ENCODE assay signal across 18 cellular contexts in the genomic region with DNA sequence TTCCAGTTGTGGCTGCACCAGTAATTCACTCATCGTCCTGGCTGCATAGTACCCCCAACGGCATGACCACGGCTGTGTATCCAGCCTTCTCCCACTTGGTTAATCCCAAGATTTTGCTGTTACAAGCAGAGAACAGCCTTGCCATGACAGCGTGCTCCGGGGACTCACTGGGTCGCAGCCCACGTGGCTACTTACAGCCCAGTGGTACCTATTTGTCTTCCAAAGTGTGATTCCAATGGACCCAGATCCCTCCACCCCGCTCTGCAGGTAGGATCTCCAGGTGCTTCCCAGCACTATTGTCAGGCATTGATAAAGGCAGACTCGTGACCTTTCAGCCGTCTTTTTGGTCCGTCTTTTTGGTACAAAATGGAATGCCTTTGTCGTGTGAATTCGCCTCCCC.
DNase-seq lines count a peak whose midpoint lies in the region; ATAC-seq and TF ChIP-seq lines count a peak whose summit lies in the region.
"Had no signal": no experiment of that assay in that cellular context is flagged by ENCODE, and none has a peak within 500 bp of the region (broad histone marks: within the 10 kb centered on the region; RNA-seq: fewer than 3 reads in every experiment).

No MANE protein-coding gene starts in this region.

- H3K36me3 Mint-ChIP-seq in activated CD4-positive, alpha-beta memory T cell treated with anti-CD3 and anti-CD28 coated beads for 36 hours = no peaks in the 10 kb centered on the region
- H3K36me3 Mint-ChIP-seq in naive thymus-derived CD4-positive, alpha-beta T cell = no peaks in the 10 kb centered on the region
- H3K36me3 Mint-ChIP-seq: CD14-positive monocyte had no signal

- intact Hi-C loops in ascending aorta (cut with DNase I) = no loop called here
- intact Hi-C loops in lower lobe of right lung (cut with DNase I) = no loop called here
- intact Hi-C loops in activated CD4-positive, alpha-beta memory T cell treated with anti-CD3 and anti-CD28 coated beads for 36 hours (cut with micrococcal nuclease) = no loop called here
- intact Hi-C loops in naive thymus-derived CD4-positive, alpha-beta T cell (cut with micrococcal nuclease) = no loop called here

- H3K27me3 ChIP-seq in ascending aorta = no peaks in the 10 kb centered on the region
- peaks cover 4% of the 10 kb centered on the region for H3K27me3 ChIP-seq in lower lobe of right lung (ENCODE audit: low read depth)
- no peaks in the 10 kb centered on the region for H3K27me3 ChIP-seq in thoracic aorta (replicated peaks; ENCODE audit: insufficient read depth)
- H3K27me3 ChIP-seq in naive thymus-derived CD4-positive, alpha-beta T cell (ENCODE audit: control insufficient read depth in 2 of 2, insufficient read depth in 2 of 2, low read length in 2 of 2) = no peaks in the 10 kb centered on the region

- H3K9me3 Mint-ChIP-seq in activated CD4-positive, alpha-beta memory T cell treated with anti-CD3 and anti-CD28 coated beads for 36 hours = peaks cover 7% of the 10 kb centered on the region
- H3K9me3 Mint-ChIP-seq in naive thymus-derived CD4-positive, alpha-beta T cell = peaks cover 0 to 8% (median 0%) of the 10 kb centered on the region in 11 donors

- DNase-seq in activated naive CD4-positive, alpha-beta T cell treated with anti-CD3 and anti-CD28 coated beads, Interleukin-2, amount 50 U/mL, for 16 hours = peak; percentile 3
- no peak for DNase-seq in activated naive CD4-positive, alpha-beta T cell treated with Interleukin-2 at 50 U/mL for 16 hours
- no peak for DNase-seq in ascending aorta (ENCODE audit: low spot score in 2 of 2)
- DNase-seq in lower lobe of right lung = peak; percentile 14
- no peak for DNase-seq in thoracic aorta (ENCODE audit: low spot score)
- DNase-seq in stimulated activated CD4-positive, alpha-beta T cell treated with anti-CD3 and anti-CD28 coated beads, Interleukin-12 subunit alpha, Interleukin-12 subunit beta, amount 100 ng/mL, for 4 hours = no peak
- DNase-seq in activated CD4-positive, alpha-beta memory T cell treated with anti-CD3 and anti-CD28 coated beads for 36 hours = no peak
- DNase-seq in naive thymus-derived CD4-positive, alpha-beta T cell = no peak
- DNase-seq: DMS79 treated with DMSO at 0.1 percent for 48 hours, KG1, NCI-H1417, NCI-H187, NCI-H2227 treated with DMSO at 0.1 percent for 48 hours, NCI-H510A treated with DMSO at 0.1 percent for 48 hours, NCI-H774 had no signal

- H3K36me3 ChIP-seq in ascending aorta (no peaks in the 10 kb centered on the region), lower lobe of right lung (no peaks in the 10 kb centered on the region), thoracic aorta (no peaks in the 10 kb centered on the region)
- H3K36me3 ChIP-seq in naive thymus-derived CD4-positive, alpha-beta T cell (ENCODE audit: control insufficient read depth in 2 of 3, insufficient read depth in 3 of 3, low read length in 3 of 3) = no peaks in the 10 kb centered on the region

- ATAC-seq in lower lobe of right lung = no peak
- no peak for ATAC-seq in thoracic aorta (ENCODE audit: insufficient number of reproducible peaks, low FRiP score, low read depth)
- no peak for ATAC-seq in naive thymus-derived CD4-positive, alpha-beta T cell
- ATAC-seq: HepG2 had no signal

- no peak overlapping the region for H3K27ac Mint-ChIP-seq in activated CD4-positive, alpha-beta memory T cell treated with anti-CD3 and anti-CD28 coated beads for 36 hours
- no peak overlapping the region for H3K27ac Mint-ChIP-seq in naive thymus-derived CD4-positive, alpha-beta T cell
- H3K27ac Mint-ChIP-seq: CD14-positive monocyte had no signal

- H3K4me3 ChIP-seq in ascending aorta = no peak overlapping the region
- H3K4me3 ChIP-seq in lower lobe of right lung = no peak overlapping the region
- H3K4me3 ChIP-seq in thoracic aorta = no peak overlapping the region
- H3K4me3 ChIP-seq in naive thymus-derived CD4-positive, alpha-beta T cell (ENCODE audit: low read length) = no peak overlapping the region

- H3K4me1 ChIP-seq in ascending aorta (peaks cover 0 to 21% of the 10 kb centered on the region in 2 donors), lower lobe of right lung (peaks cover 10% of the 10 kb centered on the region), thoracic aorta (ENCODE audit: control insufficient read depth in 1 of 2, low read depth in 2 of 2) (peaks cover 11 to 20% of the 10 kb centered on the region in 2 donors)
- no peaks in the 10 kb centered on the region for H3K4me1 ChIP-seq in naive thymus-derived CD4-positive, alpha-beta T cell (ENCODE audit: control insufficient read depth in 2 of 2, insufficient read depth in 2 of 2, low read length in 2 of 2)

- TF ChIP-seq CTCF in ascending aorta (IDR thresholded peaks at IDR 0.05) (no peak), lower lobe of right lung (IDR thresholded peaks at IDR 0.05) (no peak), thoracic aorta (IDR thresholded peaks at IDR 0.05) (no peak)

- no peak overlapping the region for H3K4me3 Mint-ChIP-seq in activated CD4-positive, alpha-beta memory T cell treated with anti-CD3 and anti-CD28 coated beads for 36 hours
- H3K4me3 Mint-ChIP-seq in naive thymus-derived CD4-positive, alpha-beta T cell = no peak overlapping the region
- H3K4me3 Mint-ChIP-seq: CD14-positive monocyte had no signal

- H3K9me3 ChIP-seq in ascending aorta = no peaks in the 10 kb centered on the region
- H3K9me3 ChIP-seq in lower lobe of right lung = no peaks in the 10 kb centered on the region
- no peaks in the 10 kb centered on the region for H3K9me3 ChIP-seq in thoracic aorta
- no peaks in the 10 kb centered on the region for H3K9me3 ChIP-seq in naive thymus-derived CD4-positive, alpha-beta T cell (ENCODE audit: control insufficient read depth in 2 of 3, low read length in 3 of 3)

- CTCF ChIA-PET in activated CD4-positive, alpha-beta memory T cell treated with anti-CD3 and anti-CD28 coated beads for 36 hours (lab: Charles Lee) = no interaction called here
- CTCF ChIA-PET in naive thymus-derived CD4-positive, alpha-beta T cell (lab: Charles Lee) = no interaction called here

- H3K27ac ChIP-seq in ascending aorta = peak overlapping the region; percentile 84 to 96
- peak overlapping the region; percentile 85 for H3K27ac ChIP-seq in lower lobe of right lung
- peak overlapping the region; percentile 92 to 97 for H3K27ac ChIP-seq in thoracic aorta
- H3K27ac ChIP-seq in naive thymus-derived CD4-positive, alpha-beta T cell (ENCODE audit: low read depth, low read length) = no peak overlapping the region
- H3K27ac ChIP-seq: 22Rv1 had no signal

- no peaks in the 10 kb centered on the region for H3K4me1 Mint-ChIP-seq in activated CD4-positive, alpha-beta memory T cell treated with anti-CD3 and anti-CD28 coated beads for 36 hours (ENCODE audit: low read depth)
- no peaks in the 10 kb centered on the region for H3K4me1 Mint-ChIP-seq in naive thymus-derived CD4-positive, alpha-beta T cell
- H3K4me1 Mint-ChIP-seq: CD14-positive monocyte had no signal

- peaks cover 20% of the 10 kb centered on the region for H3K27me3 Mint-ChIP-seq in activated CD4-positive, alpha-beta memory T cell treated with anti-CD3 and anti-CD28 coated beads for 36 hours
- H3K27me3 Mint-ChIP-seq in naive thymus-derived CD4-positive, alpha-beta T cell = peaks cover 6 to 32% (median 24%) of the 10 kb centered on the region in 5 donors

- POLR2A ChIA-PET in activated CD4-positive, alpha-beta memory T cell treated with anti-CD3 and anti-CD28 coated beads for 36 hours (lab: Charles Lee) = no interaction called here
- POLR2A ChIA-PET in naive thymus-derived CD4-positive, alpha-beta T cell (lab: Charles Lee) = no interaction called here

Comparison
In these comparisons a context has a peak if more than half of its experiments do, and no peak if none do; other contexts are left out.
1. DNase-seq: peak in activated naive CD4-positive, alpha-beta T cell treated with anti-CD3 and anti-CD28 coated beads, Interleukin-2, amount 50 U/mL, for 16 hours (single experiment) and lower lobe of right lung (single experiment); none in activated naive CD4-positive, alpha-beta T cell treated with Interleukin-2 at 50 U/mL for 16 hours (single experiment), ascending aorta (0 of 2), thoracic aorta (single experiment), stimulated activated CD4-positive, alpha-beta T cell treated with anti-CD3 and anti-CD28 coated beads, Interleukin-12 subunit alpha, Interleukin-12 subunit beta, amount 100 ng/mL, for 4 hours (single experiment), activated CD4-positive, alpha-beta memory T cell treated with anti-CD3 and anti-CD28 coated beads for 36 hours (single experiment) and naive thymus-derived CD4-positive, alpha-beta T cell (0 of 9).